ENCODE assay signal across 29 cellular contexts in the genomic region with DNA sequence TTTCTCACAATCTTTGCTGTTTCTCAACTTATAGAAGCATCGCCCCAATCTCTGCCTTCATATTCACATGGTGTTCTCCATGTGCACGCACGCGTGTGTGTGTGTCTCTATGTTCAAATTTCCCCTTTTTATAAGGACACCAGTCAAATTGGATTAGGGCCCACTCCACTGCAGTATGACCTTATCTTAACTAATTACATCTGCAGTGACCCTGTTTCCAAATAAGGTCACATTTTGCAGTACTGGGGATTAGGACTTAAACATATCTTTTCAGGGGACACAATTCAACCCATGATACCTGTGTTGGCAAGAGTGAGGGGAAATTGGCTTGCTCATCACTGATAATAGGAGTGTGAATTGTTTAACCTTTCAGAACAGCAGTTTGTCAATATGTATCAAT.
"Had no signal": no experiment of that assay in that cellular context is flagged by ENCODE, and none has a peak within 500 bp of the region (broad histone marks: within the 10 kb centered on the region; RNA-seq: fewer than 3 reads in every experiment).

No MANE protein-coding gene starts in this region.

- H3K27me3 ChIP-seq: colonic mucosa, esophagus squamous epithelium, gastrocnemius medialis, heart right ventricle had no signal

- H3K9me3 Mint-ChIP-seq: dendritic cell treated with granulocyte-macrophage colony-stimulating factor and Interleukin-4, amounts not matched to agents 40 ng/mL and 50 ng/mL, for 4 days had no signal

- H3K27ac ChIP-seq: colonic mucosa, epithelial cell of prostate, esophagus squamous epithelium, gastrocnemius medialis, heart right ventricle, lower lobe of right lung had no signal

- H3K36me3 Mint-ChIP-seq: mesothelial cell of epicardium; naive B cell; naive thymus-derived CD8-positive, alpha-beta T cell had no signal

- FAIRE-seq: endometrium, islet of Langerhans had no signal

- H3K4me3 ChIP-seq: colonic mucosa, esophagus squamous epithelium, gastrocnemius medialis, heart right ventricle, lower lobe of right lung, mucosa of descending colon had no signal

- H3K36me3 ChIP-seq: colonic mucosa, esophagus squamous epithelium, gastrocnemius medialis, heart right ventricle, lower lobe of right lung had no signal

- H3K4me1 Mint-ChIP-seq: mesothelial cell of epicardium; naive B cell; naive thymus-derived CD8-positive, alpha-beta T cell had no signal

- H3K27me3 Mint-ChIP-seq: dendritic cell treated with granulocyte-macrophage colony-stimulating factor and Interleukin-4, amounts not matched to agents 40 ng/mL and 50 ng/mL, for 4 days; effector memory CD8-positive, alpha-beta T cell; naive B cell had no signal

- H3K27ac Mint-ChIP-seq: dendritic cell treated with granulocyte-macrophage colony-stimulating factor and Interleukin-4, amounts not matched to agents 40 ng/mL and 50 ng/mL, for 4 days; effector memory CD8-positive, alpha-beta T cell; endodermal cell; mesothelial cell of epicardium; naive B cell; naive thymus-derived CD8-positive, alpha-beta T cell had no signal

- DNase-seq: colonic mucosa; cortex of kidney; effector CD8-positive, alpha-beta T cell; effector memory CD8-positive, alpha-beta T cell; endodermal cell; esophagus squamous epithelium; foreskin fibroblast; foreskin melanocyte; gastrocnemius medialis; glutamatergic neuron; head of caudate nucleus; heart right ventricle; hippocampal formation; kidney; kidney glomerular epithelial cell; left colon; left ventricle myocardium superior; lower lobe of right lung; mesenchymal stem cell; mucosa of descending colon; naive B cell; naive thymus-derived CD8-positive, alpha-beta T cell had no signal

- H3K9me3 ChIP-seq: colonic mucosa, esophagus squamous epithelium, gastrocnemius medialis, heart right ventricle, lower lobe of right lung, mucosa of descending colon had no signal

- H3K4me3 Mint-ChIP-seq: dendritic cell treated with granulocyte-macrophage colony-stimulating factor and Interleukin-4, amounts not matched to agents 40 ng/mL and 50 ng/mL, for 4 days; effector memory CD8-positive, alpha-beta T cell; endodermal cell; mesothelial cell of epicardium; naive B cell; naive thymus-derived CD8-positive, alpha-beta T cell had no signal

- H3K4me1 ChIP-seq: colonic mucosa, esophagus squamous epithelium, gastrocnemius medialis, heart right ventricle, lower lobe of right lung had no signal

- ATAC-seq: effector memory CD8-positive, alpha-beta T cell; esophagus mucosa; gastrocnemius medialis; heart right ventricle; left colon; left lobe of liver; left ventricle myocardium superior; lower lobe of right lung; mucosa of descending colon; naive thymus-derived CD8-positive, alpha-beta T cell had no signal
